Comparison of ENCODE assay signal across 1 cellular context in genomic region chr11:17542249-17542648, GRCh38.
TF ChIP-seq lines count a peak whose summit lies in the region.

No MANE protein-coding gene starts in this region.

TF ChIP-seq in HepG2, 621 proteins besides CTCF, POLR2A, EP300 and RAD21 (continued from another document and continues in another):
- TF ChIP-seq HOXA9 (CRISPR knock-in tag; IDR thresholded peaks at IDR 0.05; ENCODE audit: borderline replicate concordance) = no peak
- TF ChIP-seq NBN (conservative IDR thresholded peaks at IDR 0.05) = no peak
- TF ChIP-seq ELK4 (CRISPR knock-in tag; IDR thresholded peaks at IDR 0.05; ENCODE audit: borderline replicate concordance) = no peak
- no peak for TF ChIP-seq NRL (CRISPR knock-in tag; IDR thresholded peaks at IDR 0.05; ENCODE audit: borderline replicate concordance)
- TF ChIP-seq GABPA (IDR thresholded peaks at IDR 0.05; ENCODE audit: low read depth, low read length) = no peak
- no peak for TF ChIP-seq GABPA (CRISPR knock-in tag; IDR thresholded peaks at IDR 0.05; ENCODE audit: low read depth)
- no peak for TF ChIP-seq SP1 (IDR thresholded peaks at IDR 0.05)
- no peak for TF ChIP-seq SP1 (CRISPR knock-in tag; IDR thresholded peaks at IDR 0.05)
- TF ChIP-seq KDM3A (CRISPR knock-in tag; IDR thresholded peaks at IDR 0.05; ENCODE audit: low read depth) = no peak
- TF ChIP-seq TP53 (CRISPR knock-in tag; conservative IDR thresholded peaks at IDR 0.05) = no peak
- TF ChIP-seq ZNF710 (CRISPR knock-in tag; IDR thresholded peaks at IDR 0.05; ENCODE audit: borderline replicate concordance) = no peak
- no peak for TF ChIP-seq ZNF746 (CRISPR knock-in tag; IDR thresholded peaks at IDR 0.05)
- no peak for TF ChIP-seq ZNF782 (CRISPR knock-in tag; IDR thresholded peaks at IDR 0.05; ENCODE audit: borderline replicate concordance)
- no peak for TF ChIP-seq THYN1 (CRISPR knock-in tag; IDR thresholded peaks at IDR 0.05; ENCODE audit: borderline replicate concordance, low read depth)
- TF ChIP-seq ZNF724P (CRISPR knock-in tag; IDR thresholded peaks at IDR 0.05; ENCODE audit: borderline replicate concordance) = no peak
- TF ChIP-seq ZSCAN21 (CRISPR knock-in tag; IDR thresholded peaks at IDR 0.05; ENCODE audit: borderline replicate concordance) = no peak
- peak; percentile 67; the same call in 1 of the 2 replicates for TF ChIP-seq RFX3 (CRISPR knock-in tag; IDR thresholded peaks at IDR 0.05)
- no peak for TF ChIP-seq FOXM1 (CRISPR knock-in tag; IDR thresholded peaks at IDR 0.05)
- no peak for TF ChIP-seq CEBPZ (IDR thresholded peaks at IDR 0.05; ENCODE audit: low read length)
- no peak for TF ChIP-seq ZBTB40 (IDR thresholded peaks at IDR 0.05)
- no peak for TF ChIP-seq ZBTB40 (CRISPR knock-in tag; IDR thresholded peaks at IDR 0.05)
- no peak for TF ChIP-seq ZZZ3 (CRISPR knock-in tag; IDR thresholded peaks at IDR 0.05; ENCODE audit: borderline replicate concordance)
- TF ChIP-seq U2AF1 (optimal IDR thresholded peaks at IDR 0.05; ENCODE audit: low read depth, low read length) = no peak
- 0 out of 2 replicates have a peak, but pooled peaks have one; percentile 41 for TF ChIP-seq DR1 (CRISPR knock-in tag; IDR thresholded peaks at IDR 0.05)
- TF ChIP-seq ZC3H4 (CRISPR knock-in tag; IDR thresholded peaks at IDR 0.05; ENCODE audit: borderline replicate concordance) = no peak
- TF ChIP-seq NFIB (CRISPR knock-in tag; IDR thresholded peaks at IDR 0.05; ENCODE audit: borderline replicate concordance) = no peak
- 0 out of 2 replicates have a peak, but pooled peaks have one; percentile 24 for TF ChIP-seq GATAD2A (CRISPR knock-in tag; IDR thresholded peaks at IDR 0.05)
- TF ChIP-seq JARID2 (CRISPR knock-in tag; IDR thresholded peaks at IDR 0.05; ENCODE audit: insufficient replicate concordance) = no peak
- TF ChIP-seq ZFY (CRISPR knock-in tag; IDR thresholded peaks at IDR 0.05) = peak; percentile 74
- no peak for TF ChIP-seq NPAS2 (CRISPR knock-in tag; IDR thresholded peaks at IDR 0.05; ENCODE audit: borderline replicate concordance)
- TF ChIP-seq ZNF570 (CRISPR knock-in tag; IDR thresholded peaks at IDR 0.05; ENCODE audit: borderline replicate concordance) = no peak
- no peak for TF ChIP-seq TCF7 (IDR thresholded peaks at IDR 0.05; ENCODE audit: low read depth)
- peak; percentile 33; the same call in 1 of the 2 replicates for TF ChIP-seq KAT8 (CRISPR knock-in tag; IDR thresholded peaks at IDR 0.05)
- peak; percentile 95 for TF ChIP-seq HNF4A (CRISPR knock-in tag; IDR thresholded peaks at IDR 0.05)
- peak; percentile 37 for TF ChIP-seq YY1 (IDR thresholded peaks at IDR 0.05; ENCODE audit: insufficient read depth, insufficient replicate concordance, low read depth, low read length)
- TF ChIP-seq ZMYM3 (CRISPR knock-in tag; IDR thresholded peaks at IDR 0.05) = 0 out of 2 replicates have a peak, but pooled peaks have one; percentile 39
- TF ChIP-seq ZNF331 (CRISPR knock-in tag; IDR thresholded peaks at IDR 0.05) = peak; percentile 41; the same call in 1 of the 2 replicates
- no peak for TF ChIP-seq HOXA5 (CRISPR knock-in tag; IDR thresholded peaks at IDR 0.05)
- no peak for TF ChIP-seq NR1H2 (CRISPR knock-in tag; IDR thresholded peaks at IDR 0.05; ENCODE audit: borderline replicate concordance, low read depth)
- TF ChIP-seq TBX3 (IDR thresholded peaks at IDR 0.05; ENCODE audit: borderline replicate concordance) = no peak
- no peak for TF ChIP-seq ZNF607 (CRISPR knock-in tag; IDR thresholded peaks at IDR 0.05; ENCODE audit: borderline replicate concordance)
- no peak for TF ChIP-seq ZNF354B (CRISPR knock-in tag; IDR thresholded peaks at IDR 0.05)
- no peak for TF ChIP-seq ZNF800 (CRISPR knock-in tag; IDR thresholded peaks at IDR 0.05)
- no peak for TF ChIP-seq PRDM15 (CRISPR knock-in tag; IDR thresholded peaks at IDR 0.05)
- TF ChIP-seq REL (CRISPR knock-in tag; conservative IDR thresholded peaks at IDR 0.05) = no peak
- TF ChIP-seq TAF1 (CRISPR knock-in tag; IDR thresholded peaks at IDR 0.05) = no peak
- peak; percentile 80 for TF ChIP-seq ZFX (CRISPR knock-in tag; IDR thresholded peaks at IDR 0.05; ENCODE audit: low read depth)
